Comparison of ENCODE assay signal across 20 cellular contexts in genomic region chr9:135704366-135704947, GRCh38. TPM values are rescaled to one million over a fixed set of nuclear protein-coding genes. Genes with fewer than 3 reads are reported as not detected.
"Had no signal": no experiment of that assay in that cellular context is flagged by ENCODE, and none has a peak within 500 bp of the region (broad histone marks: within the 10 kb centered on the region; RNA-seq: fewer than 3 reads in every experiment).

No MANE protein-coding gene starts in this region.

- H3K36me3 ChIP-seq: gastroesophageal sphincter, transverse colon had no signal

- H3K9me3 ChIP-seq: gastroesophageal sphincter, transverse colon had no signal

- DNase-seq: activated CD4-positive, alpha-beta T cell treated with anti-CD3 and anti-CD28 coated beads for 1 hour; activated CD4-positive, alpha-beta T cell treated with anti-CD3 and anti-CD28 coated beads, Interleukin-2, amount 50 U/mL, for 48 hours; activated naive CD4-positive, alpha-beta T cell treated with anti-CD3 and anti-CD28 coated beads for 36 hours; erythroblast; hippocampal formation; stimulated activated CD4-positive, alpha-beta T cell treated with anti-CD3 and anti-CD28 coated beads, Interleukin-4, amount 100 ng/mL, for 4 hours; stimulated activated CD8-positive, alpha-beta memory T cell treated with anti-CD3 and anti-CD28 coated beads, Interleukin-4, amount 100 ng/mL, for 48 hours; stimulated activated naive CD4-positive, alpha-beta T cell treated with Interleukin-2 at 50 U/mL for 16 hours; transverse colon had no signal

- FAIRE-seq: astrocyte, bronchial epithelial cell, keratinocyte had no signal

- H3K4me3 ChIP-seq: gastroesophageal sphincter, skin epidermis, transverse colon had no signal

- ATAC-seq: gastroesophageal sphincter had no signal

- H3K27ac ChIP-seq: gastroesophageal sphincter, skin epidermis, transverse colon had no signal

RNA-seq across cellular contexts. Expression of gene KCNT1, which starts 2.5 kb away (rescaled TPM):
- total RNA-seq: activated naive CD4-positive, alpha-beta T cell treated with anti-CD3 and anti-CD28 coated beads for 36 hours; activated T-helper 2 cell treated with anti-CD3 and anti-CD28 coated beads, Interferon-gamma antibody, Interleukin-2, Interleukin-4, amounts not matched to agents 10 μg/mL and 5 μg/mL and 100 μg/mL, durations not matched to agents 14 hours and 24 hours and 36 hours; astrocyte; bronchial epithelial cell; dermis microvascular lymphatic vessel endothelial cell; osteocyte had no signal
- polyA plus RNA-seq: keratinocyte had no signal

RNA-seq across cellular contexts. Expression of gene SOHLH1, which starts 5.2 kb away (rescaled TPM):
- total RNA-seq: activated naive CD4-positive, alpha-beta T cell treated with anti-CD3 and anti-CD28 coated beads for 36 hours; activated T-helper 2 cell treated with anti-CD3 and anti-CD28 coated beads, Interferon-gamma antibody, Interleukin-2, Interleukin-4, amounts not matched to agents 10 μg/mL and 5 μg/mL and 100 μg/mL, durations not matched to agents 14 hours and 24 hours and 36 hours; astrocyte; bronchial epithelial cell; gastroesophageal sphincter; liver; mesenteric fat pad; osteocyte; transverse colon had no signal
- polyA plus RNA-seq: keratinocyte, liver, neural cell had no signal

RNA-seq across cellular contexts. Expression of gene LCN9, which starts 41.3 kb away (rescaled TPM):
- total RNA-seq: activated naive CD4-positive, alpha-beta T cell treated with anti-CD3 and anti-CD28 coated beads for 36 hours; activated T-helper 2 cell treated with anti-CD3 and anti-CD28 coated beads, Interferon-gamma antibody, Interleukin-2, Interleukin-4, amounts not matched to agents 10 μg/mL and 5 μg/mL and 100 μg/mL, durations not matched to agents 14 hours and 24 hours and 36 hours; bronchial epithelial cell; dermis microvascular lymphatic vessel endothelial cell; gastroesophageal sphincter; liver; mesenteric fat pad; osteocyte; transverse colon had no signal
- polyA plus RNA-seq: keratinocyte, liver had no signal
